In the genomic region with DNA sequence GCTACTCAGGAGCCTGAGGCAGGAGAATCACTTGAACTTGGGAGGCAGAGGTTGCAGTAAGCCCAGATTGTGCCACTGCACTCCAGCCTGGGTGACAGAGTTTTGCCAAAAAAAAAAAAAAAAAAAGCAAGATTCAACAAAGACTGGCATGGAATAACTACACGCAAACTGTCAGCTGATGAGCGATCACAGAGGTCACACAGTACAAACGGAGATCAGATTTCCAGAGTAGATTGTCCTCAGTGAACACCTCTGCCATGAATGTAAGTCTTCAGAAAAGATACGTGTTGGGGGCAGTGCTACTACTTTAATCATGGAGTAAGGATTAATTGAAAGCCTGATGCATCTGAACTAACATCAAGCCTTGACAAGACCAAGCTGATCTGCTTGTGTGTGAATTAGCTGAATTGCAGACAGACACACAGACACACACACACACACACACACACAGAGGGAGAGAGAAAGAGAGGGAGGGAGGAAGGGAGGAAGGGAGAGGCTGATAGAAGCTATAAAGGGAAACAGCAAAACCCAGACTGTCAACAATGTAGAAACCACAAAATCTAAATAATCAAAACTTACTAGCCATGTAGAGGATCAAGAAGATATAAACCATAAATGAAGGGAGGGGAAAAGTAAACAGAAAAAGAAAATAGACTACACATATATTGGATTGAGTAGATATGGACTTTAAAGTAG, we compare ENCODE assay signal across 21 cellular contexts.
DNase-seq lines count a peak whose midpoint lies in the region; ATAC-seq and TF ChIP-seq lines count a peak whose summit lies in the region.
"Had no signal": no experiment of that assay in that cellular context is flagged by ENCODE, and none has a peak within 500 bp of the region (broad histone marks: within the 10 kb centered on the region; RNA-seq: fewer than 3 reads in every experiment).

No MANE protein-coding gene starts in this region.

- peak overlapping the region; percentile 77 for H3K27ac ChIP-seq in C4-2B
- peak overlapping the region; percentile 72 for H3K27ac ChIP-seq in VCaP
- H3K27ac ChIP-seq: A549; BLaER1 treated with 17β-estradiol and CSF1 and Interleukin-3, amounts not matched to agents 10 nM and 100 nM; KMS-11; SK-N-MC had no signal

- DNase-seq in LNCaP clone FGC (ENCODE audit: low read depth) = peak; percentile 70
- DNase-seq in myocyte (ENCODE audit: low read depth) = peak; percentile 12
- no peak for DNase-seq in UCSD-AML1 (lab: John Stamatoyannopoulos, UW; ENCODE audit: unreplicated experiment)
- DNase-seq in NCI-H524 (lab: John Stamatoyannopoulos, UW) = no peak
- DNase-seq: DMS 273 treated with DMSO at 0.1 percent for 48 hours, GF-D8, NCI-H1048, NCI-H1436 treated with DMSO at 0.1 percent for 48 hours, NCI-H2029 treated with DMSO at 0.1 percent for 48 hours, NCI-H524 treated with DMSO at 0.1 percent for 48 hours, T-helper 1 cell had no signal

- H3K4me3 ChIP-seq in LNCaP clone FGC (ENCODE audit: low read depth, low read length) = no peak overlapping the region
- H3K4me3 ChIP-seq: A549; BLaER1 treated with 17β-estradiol and CSF1 and Interleukin-3, amounts not matched to agents 10 nM and 100 nM; SK-N-MC had no signal

- no peak for TF ChIP-seq CTCF in C4-2B (conservative IDR thresholded peaks at IDR 0.05)
- TF ChIP-seq CTCF in LNCaP clone FGC (IDR thresholded peaks at IDR 0.05; ENCODE audit: control insufficient read depth, extremely low read depth, insufficient read depth) = no peak
- no peak for TF ChIP-seq CTCF in VCaP (conservative IDR thresholded peaks at IDR 0.05)

- ATAC-seq in GM18858 (IDR thresholded peaks at IDR 0.05; ENCODE audit: unreplicated experiment) (no peak), HG03521 (IDR thresholded peaks at IDR 0.05; ENCODE audit: unreplicated experiment) (no peak)
- ATAC-seq: A549, HepG2, Right ventricle myocardium inferior had no signal

Comparison
In these comparisons a context has a peak if more than half of its experiments do, and no peak if none do; other contexts are left out.
1. DNase-seq: peak in LNCaP clone FGC (single experiment) and myocyte (single experiment); none in UCSD-AML1 (single experiment) and NCI-H524 (0 of 2).